In the genomic region with DNA sequence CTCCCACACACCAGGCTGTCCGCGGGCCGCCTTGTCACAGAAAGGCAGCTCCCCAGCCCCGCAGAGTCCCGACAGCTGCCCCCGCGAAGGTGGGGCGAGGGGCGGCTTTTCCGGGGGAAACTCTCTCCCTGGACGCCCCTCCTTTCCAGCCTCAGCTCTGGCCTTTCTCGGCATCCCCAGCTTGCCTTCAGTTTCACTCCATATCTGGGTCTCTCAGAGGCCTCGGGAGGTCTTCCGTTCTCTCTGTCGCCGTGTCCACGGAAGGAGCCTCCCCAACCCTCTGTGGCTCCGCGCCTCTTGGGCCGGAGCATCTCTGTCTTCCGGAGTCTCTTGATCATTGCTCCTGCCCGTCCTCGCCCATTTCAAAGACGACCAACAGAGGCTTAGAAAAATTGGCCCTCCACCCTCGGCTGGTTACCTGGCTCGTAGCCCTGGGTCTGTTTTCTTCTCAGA, we compare ENCODE assay signal across 1 cellular context.
TF ChIP-seq lines count a peak whose summit lies in the region.

No MANE protein-coding gene starts in this region.

TF ChIP-seq in HepG2, 621 proteins besides CTCF, POLR2A, EP300 and RAD21:
- TF ChIP-seq BORCS8-MEF2B (CRISPR knock-in tag; IDR thresholded peaks at IDR 0.05) (no peak), NR2F2 (IDR thresholded peaks at IDR 0.05; ENCODE audit: borderline replicate concordance, low read depth) (no peak), ZNF121 (CRISPR knock-in tag; IDR thresholded peaks at IDR 0.05) (no peak), TARDBP (CRISPR knock-in tag; IDR thresholded peaks at IDR 0.05) (no peak), POLR2G (IDR thresholded peaks at IDR 0.05; ENCODE audit: low read depth, low read length) (no peak), MAFK (conservative IDR thresholded peaks at IDR 0.05 in 1 of 2, IDR thresholded peaks at IDR 0.05 in 1 of 2; ENCODE audit: low read length in 2 of 2) (no peak), CHCHD3 (CRISPR knock-in tag; IDR thresholded peaks at IDR 0.05) (no peak), GLI4 (CRISPR knock-in tag; IDR thresholded peaks at IDR 0.05; ENCODE audit: borderline replicate concordance) (no peak), PHF20 (CRISPR knock-in tag; IDR thresholded peaks at IDR 0.05) (no peak), SNRNP70 (IDR thresholded peaks at IDR 0.05; ENCODE audit: low read depth, low read length) (no peak), ZNF781 (CRISPR knock-in tag; IDR thresholded peaks at IDR 0.05; ENCODE audit: borderline replicate concordance, not compliant biosample characterization) (no peak), ZNF329 (CRISPR knock-in tag; IDR thresholded peaks at IDR 0.05; ENCODE audit: low read depth) (no peak), SIX4 (CRISPR knock-in tag; IDR thresholded peaks at IDR 0.05) (no peak), ZNF598 (CRISPR knock-in tag; IDR thresholded peaks at IDR 0.05; ENCODE audit: borderline replicate concordance) (no peak), ZSCAN29 (CRISPR knock-in tag; conservative IDR thresholded peaks at IDR 0.05) (no peak), PAX8 (CRISPR knock-in tag; IDR thresholded peaks at IDR 0.05; ENCODE audit: borderline replicate concordance) (no peak)
- TF ChIP-seq, protein P1, sequence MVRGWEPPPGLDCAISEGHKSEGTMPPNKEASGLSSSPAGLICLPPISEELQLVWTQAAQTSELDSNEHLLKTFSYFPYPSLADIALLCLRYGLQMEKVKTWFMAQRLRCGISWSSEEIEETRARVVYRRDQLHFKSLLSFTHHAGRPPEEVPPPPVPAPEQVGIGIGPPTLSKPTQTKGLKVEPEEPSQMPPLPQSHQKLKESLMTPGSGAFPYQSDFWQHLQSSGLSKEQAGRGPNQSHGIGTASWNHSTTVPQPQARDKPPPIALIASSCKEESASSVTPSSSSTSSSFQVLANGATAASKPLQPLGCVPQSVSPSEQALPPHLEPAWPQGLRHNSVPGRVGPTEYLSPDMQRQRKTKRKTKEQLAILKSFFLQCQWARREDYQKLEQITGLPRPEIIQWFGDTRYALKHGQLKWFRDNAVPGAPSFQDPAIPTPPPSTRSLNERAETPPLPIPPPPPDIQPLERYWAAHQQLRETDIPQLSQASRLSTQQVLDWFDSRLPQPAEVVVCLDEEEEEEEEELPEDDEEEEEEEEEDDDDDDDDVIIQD (CRISPR knock-in tag; IDR thresholded peaks at IDR 0.05; ENCODE audit: low read depth), result no peak
- TF ChIP-seq, protein P2, sequence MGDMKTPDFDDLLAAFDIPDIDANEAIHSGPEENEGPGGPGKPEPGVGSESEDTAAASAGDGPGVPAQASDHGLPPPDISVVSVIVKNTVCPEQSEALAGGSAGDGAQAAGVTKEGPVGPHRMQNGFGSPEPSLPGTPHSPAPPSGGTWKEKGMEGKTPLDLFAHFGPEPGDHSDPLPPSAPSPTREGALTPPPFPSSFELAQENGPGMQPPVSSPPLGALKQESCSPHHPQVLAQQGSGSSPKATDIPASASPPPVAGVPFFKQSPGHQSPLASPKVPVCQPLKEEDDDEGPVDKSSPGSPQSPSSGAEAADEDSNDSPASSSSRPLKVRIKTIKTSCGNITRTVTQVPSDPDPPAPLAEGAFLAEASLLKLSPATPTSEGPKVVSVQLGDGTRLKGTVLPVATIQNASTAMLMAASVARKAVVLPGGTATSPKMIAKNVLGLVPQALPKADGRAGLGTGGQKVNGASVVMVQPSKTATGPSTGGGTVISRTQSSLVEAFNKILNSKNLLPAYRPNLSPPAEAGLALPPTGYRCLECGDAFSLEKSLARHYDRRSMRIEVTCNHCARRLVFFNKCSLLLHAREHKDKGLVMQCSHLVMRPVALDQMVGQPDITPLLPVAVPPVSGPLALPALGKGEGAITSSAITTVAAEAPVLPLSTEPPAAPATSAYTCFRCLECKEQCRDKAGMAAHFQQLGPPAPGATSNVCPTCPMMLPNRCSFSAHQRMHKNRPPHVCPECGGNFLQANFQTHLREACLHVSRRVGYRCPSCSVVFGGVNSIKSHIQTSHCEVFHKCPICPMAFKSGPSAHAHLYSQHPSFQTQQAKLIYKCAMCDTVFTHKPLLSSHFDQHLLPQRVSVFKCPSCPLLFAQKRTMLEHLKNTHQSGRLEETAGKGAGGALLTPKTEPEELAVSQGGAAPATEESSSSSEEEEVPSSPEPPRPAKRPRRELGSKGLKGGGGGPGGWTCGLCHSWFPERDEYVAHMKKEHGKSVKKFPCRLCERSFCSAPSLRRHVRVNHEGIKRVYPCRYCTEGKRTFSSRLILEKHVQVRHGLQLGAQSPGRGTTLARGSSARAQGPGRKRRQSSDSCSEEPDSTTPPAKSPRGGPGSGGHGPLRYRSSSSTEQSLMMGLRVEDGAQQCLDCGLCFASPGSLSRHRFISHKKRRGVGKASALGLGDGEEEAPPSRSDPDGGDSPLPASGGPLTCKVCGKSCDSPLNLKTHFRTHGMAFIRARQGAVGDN (CRISPR knock-in tag; IDR thresholded peaks at IDR 0.05), result no peak
- TF ChIP-seq, protein P3, sequence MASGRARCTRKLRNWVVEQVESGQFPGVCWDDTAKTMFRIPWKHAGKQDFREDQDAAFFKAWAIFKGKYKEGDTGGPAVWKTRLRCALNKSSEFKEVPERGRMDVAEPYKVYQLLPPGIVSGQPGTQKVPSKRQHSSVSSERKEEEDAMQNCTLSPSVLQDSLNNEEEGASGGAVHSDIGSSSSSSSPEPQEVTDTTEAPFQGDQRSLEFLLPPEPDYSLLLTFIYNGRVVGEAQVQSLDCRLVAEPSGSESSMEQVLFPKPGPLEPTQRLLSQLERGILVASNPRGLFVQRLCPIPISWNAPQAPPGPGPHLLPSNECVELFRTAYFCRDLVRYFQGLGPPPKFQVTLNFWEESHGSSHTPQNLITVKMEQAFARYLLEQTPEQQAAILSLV (CRISPR knock-in tag; IDR thresholded peaks at IDR 0.05; ENCODE audit: borderline replicate concordance), result no peak
TF ChIP-seq in HepG2: peak in this region for 0.
